9 cellular contexts compared by ENCODE assay signal in genomic region chr12:23950775-23951391, GRCh38. TPM values are rescaled to one million over a fixed set of nuclear protein-coding genes. Genes with fewer than 3 reads are reported as not detected.
DNase-seq lines count a peak whose midpoint lies in the region; ATAC-seq, FAIRE-seq and TF ChIP-seq lines count a peak whose summit lies in the region.
"Had no signal": no experiment of that assay in that cellular context is flagged by ENCODE, and none has a peak within 500 bp of the region (broad histone marks: within the 10 kb centered on the region; RNA-seq: fewer than 3 reads in every experiment).

No MANE protein-coding gene starts in this region.

- peak overlapping the region in 2 of 5 donors; percentile 4 to 25 for H3K27ac ChIP-seq in stomach
- H3K27ac ChIP-seq: KMS-11 had no signal

- peaks cover 7% of the 10 kb centered on the region for H3K27me3 ChIP-seq in bronchial epithelial cell (ENCODE audit: control insufficient read depth, insufficient read depth, low read length)
- H3K27me3 ChIP-seq in kidney epithelial cell (ENCODE audit: control insufficient read depth, insufficient read depth, low read length), result no peaks in the 10 kb centered on the region
- H3K27me3 ChIP-seq in stomach, result peaks cover 0 to 10% (median 4%) of the 10 kb centered on the region in 3 donors

- H3K36me3 ChIP-seq in bronchial epithelial cell (ENCODE audit: control insufficient read depth, insufficient read depth, low read length) (no peaks in the 10 kb centered on the region), kidney epithelial cell (ENCODE audit: control insufficient read depth, insufficient read depth, low read length) (no peaks in the 10 kb centered on the region), stomach (no peaks in the 10 kb centered on the region)

- FAIRE-seq in bronchial epithelial cell (lab: Jason Lieb, UNC), result no peak

- DNase-seq in NCI-H146 treated with DMSO at 0.1 percent for 48 hours (lab: John Stamatoyannopoulos, UW; ENCODE audit: unreplicated experiment) (peak; percentile 80), bronchial epithelial cell (ENCODE audit: low read depth) (peak; percentile 3), kidney epithelial cell (ENCODE audit: low read depth) (no peak), stomach (no peak)

- TF ChIP-seq EP300 in stomach (IDR thresholded peaks at IDR 0.05), result no peak

- no peak for TF ChIP-seq CTCF in bronchial epithelial cell (IDR thresholded peaks at IDR 0.05; ENCODE audit: insufficient read depth, low read length, severe bottlenecking)
- TF ChIP-seq CTCF in kidney epithelial cell (IDR thresholded peaks at IDR 0.05; ENCODE audit: insufficient read depth, low read length, poor library complexity, severe bottlenecking), result no peak
- no peak for TF ChIP-seq CTCF in stomach (IDR thresholded peaks at IDR 0.05)

- no peaks in the 10 kb centered on the region for H3K9me3 ChIP-seq in stomach

- WGBS in stomach, 5 donors, result 10 to 24% (median 20%) methylated on average over 10 of the region's 10 CpGs

- TF ChIP-seq POLR2A in stomach (IDR thresholded peaks at IDR 0.05), result no peak

- ATAC-seq in GM21529 (IDR thresholded peaks at IDR 0.05; ENCODE audit: unreplicated experiment), result no peak
- no peak for ATAC-seq in GM21447 (IDR thresholded peaks at IDR 0.05; ENCODE audit: unreplicated experiment)
- no peak for ATAC-seq in GM19023 (IDR thresholded peaks at IDR 0.05; ENCODE audit: unreplicated experiment)
- ATAC-seq in HG02885 (IDR thresholded peaks at IDR 0.05; ENCODE audit: poor library complexity, unreplicated experiment), result no peak

- H3K4me1 ChIP-seq in stomach, result peaks cover 3 to 32% (median 19%) of the 10 kb centered on the region in 4 donors

- intact Hi-C loops in stomach (cut with DNase I; ENCODE audit: low total_unique reads), result no loop called here

- no peak overlapping the region for H3K4me3 ChIP-seq in bronchial epithelial cell (ENCODE audit: low read depth, low read length)
- peak overlapping the region; percentile 44 for H3K4me3 ChIP-seq in kidney epithelial cell (ENCODE audit: low read depth, low read length)
- peak overlapping the region; percentile 34 to 46 (median 44) for H3K4me3 ChIP-seq in stomach

RNA-seq across cellular contexts. Expression of gene SOX5, which starts 1.4 kb away (rescaled TPM):
- total RNA-seq in bronchial epithelial cell, result under 0.01 TPM in 2 replicates
- 1.0 and 1.9 TPM in 2 replicates for total RNA-seq in kidney epithelial cell
- total RNA-seq in stomach, result 10 to 100 TPM in 3 of 5 donors, 1 to 10 TPM in 2; 4.2 to 57.2 (median 15.2) TPM
- polyA plus RNA-seq in stomach, result 1 to 10 TPM in 1 of 3 donors, under 1 TPM in 2; 0.85 to 1.4 (median 0.87) TPM

Comparison
In these comparisons a context has a peak if more than half of its experiments do, and no peak if none do; other contexts are left out.
1. DNase-seq: peak in NCI-H146 treated with DMSO at 0.1 percent for 48 hours (single experiment) and bronchial epithelial cell (single experiment); none in kidney epithelial cell (single experiment) and stomach (single experiment).